In genomic region chr3:152277198-152277597, GRCh38 we compare ENCODE assay signal across 12 cellular contexts. TPM values are rescaled to one million over a fixed set of nuclear protein-coding genes. Genes with fewer than 3 reads are reported as not detected.
DNase-seq lines count a peak whose midpoint lies in the region; ATAC-seq and TF ChIP-seq lines count a peak whose summit lies in the region.
"Had no signal": no experiment of that assay in that cellular context is flagged by ENCODE, and none has a peak within 500 bp of the region (broad histone marks: within the 10 kb centered on the region; RNA-seq: fewer than 3 reads in every experiment).

No MANE protein-coding gene starts in this region.

- ATAC-seq in CD4-positive, CD25-positive, alpha-beta regulatory T cell (ENCODE audit: low read depth in 2 of 2): no peak
- ATAC-seq in activated T-helper 17 cell treated with anti-CD3 and anti-CD28 coated beads, Interleukin-2, amount 50 U/mL, for 72 hours (replicated peaks): no peak
- ATAC-seq in stimulated activated naive B cell treated with anti-CD40 and anti-IgM and Interleukin-4, amounts not matched to agents 10 μg/mL and 1 μg/mL and 100 μg/mL, for 72 hours (replicated peaks): no peak
- ATAC-seq: Panc1 had no signal

- H3K4me1 Mint-ChIP-seq in CD4-positive, CD25-positive, alpha-beta regulatory T cell: peaks cover 55 to 82% (median 71%) of the 10 kb centered on the region in 4 donors
- peaks cover 48% of the 10 kb centered on the region for H3K4me1 Mint-ChIP-seq in activated T-helper 17 cell treated with anti-CD3 and anti-CD28 coated beads, Interleukin-2, amount 50 U/mL, for 72 hours
- peaks cover 36 to 68% of the 10 kb centered on the region in 2 donors for H3K4me1 Mint-ChIP-seq in stimulated activated naive B cell treated with anti-CD40 and anti-IgM and Interleukin-4, amounts not matched to agents 10 μg/mL and 1 μg/mL and 100 μg/mL, for 72 hours
- H3K4me1 Mint-ChIP-seq in chondrocyte (ENCODE audit: low read depth): peaks cover 64% of the 10 kb centered on the region

- peaks cover 100% of the 10 kb centered on the region for H3K79me2 ChIP-seq in DOHH2 (ENCODE audit: control insufficient read depth, low read length)

- H3K27me3 Mint-ChIP-seq in CD4-positive, CD25-positive, alpha-beta regulatory T cell: no peaks in the 10 kb centered on the region
- H3K27me3 Mint-ChIP-seq in activated T-helper 17 cell treated with anti-CD3 and anti-CD28 coated beads, Interleukin-2, amount 50 U/mL, for 72 hours: no peaks in the 10 kb centered on the region
- no peaks in the 10 kb centered on the region for H3K27me3 Mint-ChIP-seq in stimulated activated naive B cell treated with anti-CD40 and anti-IgM and Interleukin-4, amounts not matched to agents 10 μg/mL and 1 μg/mL and 100 μg/mL, for 72 hours
- H3K27me3 Mint-ChIP-seq in chondrocyte (ENCODE audit: low read depth): no peaks in the 10 kb centered on the region

- peak overlapping the region in 2 of 3 donors; percentile 35 to 88 for H3K27ac Mint-ChIP-seq in CD4-positive, CD25-positive, alpha-beta regulatory T cell
- peak overlapping the region; percentile 69 for H3K27ac Mint-ChIP-seq in activated T-helper 17 cell treated with anti-CD3 and anti-CD28 coated beads, Interleukin-2, amount 50 U/mL, for 72 hours
- H3K27ac Mint-ChIP-seq in stimulated activated naive B cell treated with anti-CD40 and anti-IgM and Interleukin-4, amounts not matched to agents 10 μg/mL and 1 μg/mL and 100 μg/mL, for 72 hours: no peak overlapping the region
- H3K27ac Mint-ChIP-seq in chondrocyte (ENCODE audit: unreplicated experiment): no peak overlapping the region

- 20 to 40% (median 38%) methylated on average over 1 of the region's 1 CpG for WGBS in spleen, 5 donors

- H3K4me3 Mint-ChIP-seq in CD4-positive, CD25-positive, alpha-beta regulatory T cell: peak overlapping the region; percentile 45 to 83 (median 68)
- peak overlapping the region; percentile 87 for H3K4me3 Mint-ChIP-seq in activated T-helper 17 cell treated with anti-CD3 and anti-CD28 coated beads, Interleukin-2, amount 50 U/mL, for 72 hours
- H3K4me3 Mint-ChIP-seq in stimulated activated naive B cell treated with anti-CD40 and anti-IgM and Interleukin-4, amounts not matched to agents 10 μg/mL and 1 μg/mL and 100 μg/mL, for 72 hours: no peak overlapping the region
- no peak overlapping the region for H3K4me3 Mint-ChIP-seq in chondrocyte (ENCODE audit: unreplicated experiment)

- peaks cover 15% of the 10 kb centered on the region for H3F3A ChIP-seq in DOHH2 (ENCODE audit: control insufficient read depth, insufficient read depth)

- no peak for TF ChIP-seq POLR2A in spleen (IDR thresholded peaks at IDR 0.05)

- H3K9me2 ChIP-seq in DOHH2 (replicated peaks; ENCODE audit: control insufficient read depth, low read length): no peaks in the 10 kb centered on the region

- H3K9ac ChIP-seq in muscle layer of colon (ENCODE audit: low read length): no peak overlapping the region

- no peaks in the 10 kb centered on the region for H3K9me3 Mint-ChIP-seq in CD4-positive, CD25-positive, alpha-beta regulatory T cell
- H3K9me3 Mint-ChIP-seq in activated T-helper 17 cell treated with anti-CD3 and anti-CD28 coated beads, Interleukin-2, amount 50 U/mL, for 72 hours: no peaks in the 10 kb centered on the region
- H3K9me3 Mint-ChIP-seq in stimulated activated naive B cell treated with anti-CD40 and anti-IgM and Interleukin-4, amounts not matched to agents 10 μg/mL and 1 μg/mL and 100 μg/mL, for 72 hours: no peaks in the 10 kb centered on the region
- no peaks in the 10 kb centered on the region for H3K9me3 Mint-ChIP-seq in chondrocyte (ENCODE audit: low read depth)

- H3K36me3 Mint-ChIP-seq in CD4-positive, CD25-positive, alpha-beta regulatory T cell: peaks cover 9% of the 10 kb centered on the region
- peaks cover 50% of the 10 kb centered on the region for H3K36me3 Mint-ChIP-seq in activated T-helper 17 cell treated with anti-CD3 and anti-CD28 coated beads, Interleukin-2, amount 50 U/mL, for 72 hours (ENCODE audit: low read depth)
- H3K36me3 Mint-ChIP-seq in stimulated activated naive B cell treated with anti-CD40 and anti-IgM and Interleukin-4, amounts not matched to agents 10 μg/mL and 1 μg/mL and 100 μg/mL, for 72 hours: peaks cover 29 to 33% of the 10 kb centered on the region in 2 donors
- no peaks in the 10 kb centered on the region for H3K36me3 Mint-ChIP-seq in chondrocyte (ENCODE audit: low read depth)

- no peaks in the 10 kb centered on the region for H3K27me3 ChIP-seq in CD4-positive, CD25-positive, alpha-beta regulatory T cell (ENCODE audit: control insufficient read depth, insufficient read depth, low read length)
- H3K27me3 ChIP-seq in DOHH2 (ENCODE audit: control insufficient read depth, low read length) (no peaks in the 10 kb centered on the region), muscle layer of colon (ENCODE audit: control insufficient read depth in 1 of 2, insufficient read depth in 2 of 2, low read length in 2 of 2) (no peaks in the 10 kb centered on the region), spleen (replicated peaks in 1 of 7) (no peaks in the 10 kb centered on the region)
- H3K27me3 ChIP-seq: MG63, suprapubic skin had no signal

- peaks cover 39% of the 10 kb centered on the region for H4K20me1 ChIP-seq in DOHH2 (ENCODE audit: control insufficient read depth, insufficient read depth, low read depth, low read length)

- H3K36me3 ChIP-seq in CD4-positive, CD25-positive, alpha-beta regulatory T cell (ENCODE audit: control insufficient read depth, insufficient read depth, low read length): no peaks in the 10 kb centered on the region
- peaks cover 64% of the 10 kb centered on the region for H3K36me3 ChIP-seq in DOHH2 (ENCODE audit: control insufficient read depth, low read length)
- no peaks in the 10 kb centered on the region for H3K36me3 ChIP-seq in muscle layer of colon (ENCODE audit: insufficient read depth, low read length)
- H3K36me3 ChIP-seq in spleen: no peaks in the 10 kb centered on the region
- H3K36me3 ChIP-seq: suprapubic skin had no signal

- H3K4me1 ChIP-seq in CD4-positive, CD25-positive, alpha-beta regulatory T cell (ENCODE audit: control insufficient read depth, insufficient read depth, low read length, poor library complexity, severe bottlenecking): peaks cover 96% of the 10 kb centered on the region
- H3K4me1 ChIP-seq in DOHH2 (ENCODE audit: control insufficient read depth, low read length) (peaks cover 96% of the 10 kb centered on the region), muscle layer of colon (ENCODE audit: insufficient read depth, low read length) (peaks cover 76% of the 10 kb centered on the region), spleen (peaks cover 67 to 100% (median 99%) of the 10 kb centered on the region in 6 donors)

- peak overlapping the region; percentile 97 for H3K27ac ChIP-seq in CD4-positive, CD25-positive, alpha-beta regulatory T cell (ENCODE audit: insufficient read depth, low read length, poor library complexity, severe bottlenecking)
- H3K27ac ChIP-seq in DOHH2 (ENCODE audit: low read depth, low read length) (no peak overlapping the region), muscle layer of colon (ENCODE audit: low read depth, low read length) (peak overlapping the region; percentile 54), spleen (peak overlapping the region in 2 of 8 donors; percentile 3 to 48)
- H3K27ac ChIP-seq: suprapubic skin had no signal

- intact Hi-C loops in spleen (cut with DNase I; ENCODE audit: low total_unique reads): no loop called here

- TF ChIP-seq CTCF in DOHH2 (IDR thresholded peaks at IDR 0.05; ENCODE audit: low read depth, low read length, poor library complexity, severe bottlenecking) (no peak), chondrocyte (IDR thresholded peaks at IDR 0.05) (no peak), spleen (IDR thresholded peaks at IDR 0.05 in 8 of 11, conservative IDR thresholded peaks at IDR 0.05 in 3 of 11) (no peak)

- no peaks in the 10 kb centered on the region for H3K9me3 ChIP-seq in CD4-positive, CD25-positive, alpha-beta regulatory T cell (ENCODE audit: control insufficient read depth in 2 of 2, low read length in 2 of 2)
- H3K9me3 ChIP-seq in DOHH2 (ENCODE audit: control insufficient read depth, insufficient read depth, low read length) (no peaks in the 10 kb centered on the region), muscle layer of colon (ENCODE audit: low read length) (no peaks in the 10 kb centered on the region), spleen (no peaks in the 10 kb centered on the region)
- H3K9me3 ChIP-seq: MG63, suprapubic skin had no signal

- peak overlapping the region; percentile 44 for H3K4me2 ChIP-seq in DOHH2 (ENCODE audit: low read length)

- H3K4me3 ChIP-seq in CD4-positive, CD25-positive, alpha-beta regulatory T cell (ENCODE audit: low read depth, low read length): peak overlapping the region; percentile 100
- H3K4me3 ChIP-seq in DOHH2 (ENCODE audit: low read length) (peak overlapping the region; percentile 20), muscle layer of colon (ENCODE audit: low read depth in 1 of 2, low read length in 2 of 2) (no peak overlapping the region), spleen (no peak overlapping the region)
- H3K4me3 ChIP-seq: MG63, suprapubic skin had no signal

- no peak for DNase-seq in CD4-positive, CD25-positive, alpha-beta regulatory T cell
- DNase-seq in stimulated activated naive B cell treated with anti-CD40 and anti-IgM and Interleukin-4, amounts not matched to agents 10 μg/mL and 1 μg/mL and 100 μg/mL, for 72 hours: no peak
- DNase-seq in chondrocyte (ENCODE audit: low spot score) (no peak), NCI-H774 (lab: John Stamatoyannopoulos, UW) (no peak), spleen (no peak)
- DNase-seq: caudate nucleus, MG63 had no signal

RNA-seq across cellular contexts. Expression of gene MBNL1, which starts 8.5 kb away (rescaled TPM):
- total RNA-seq in CD4-positive, CD25-positive, alpha-beta regulatory T cell: 726 TPM
- 100 to 1,000 TPM; 221 to 262 (median 237) TPM for polyA plus RNA-seq in CD4-positive, CD25-positive, alpha-beta regulatory T cell
- 100 to 1,000 TPM; 322 to 452 TPM for total RNA-seq in activated T-helper 17 cell treated with anti-CD3 and anti-CD28 coated beads, Interleukin-2, amount 50 U/mL, for 72 hours
- total RNA-seq in chondrocyte (164 to 177 TPM (median 166 TPM) in 3 replicates), spleen (100 to 1,000 TPM; 288 to 491 (median 355) TPM)
- 10 to 100 TPM; 64.7 to 66.3 (median 64.7) TPM for polyA plus RNA-seq in spleen

Comparison
In these comparisons a context has a peak if more than half of its experiments do, and no peak if none do; other contexts are left out.
1. H3K4me3 ChIP-seq: peak in CD4-positive, CD25-positive, alpha-beta regulatory T cell (single experiment) and DOHH2 (single experiment); none in muscle layer of colon (0 of 2) and spleen (0 of 8).
2. H3K27ac Mint-ChIP-seq: peak in CD4-positive, CD25-positive, alpha-beta regulatory T cell (2 of 3) and activated T-helper 17 cell treated with anti-CD3 and anti-CD28 coated beads, Interleukin-2, amount 50 U/mL, for 72 hours (single experiment); none in stimulated activated naive B cell treated with anti-CD40 and anti-IgM and Interleukin-4, amounts not matched to agents 10 μg/mL and 1 μg/mL and 100 μg/mL, for 72 hours (single experiment) and chondrocyte (single experiment).
3. H3K4me3 Mint-ChIP-seq: peak in CD4-positive, CD25-positive, alpha-beta regulatory T cell (4 of 4) and activated T-helper 17 cell treated with anti-CD3 and anti-CD28 coated beads, Interleukin-2, amount 50 U/mL, for 72 hours (single experiment); none in stimulated activated naive B cell treated with anti-CD40 and anti-IgM and Interleukin-4, amounts not matched to agents 10 μg/mL and 1 μg/mL and 100 μg/mL, for 72 hours (0 of 2) and chondrocyte (single experiment).